17 cellular contexts compared by ENCODE assay signal in the genomic region with DNA sequence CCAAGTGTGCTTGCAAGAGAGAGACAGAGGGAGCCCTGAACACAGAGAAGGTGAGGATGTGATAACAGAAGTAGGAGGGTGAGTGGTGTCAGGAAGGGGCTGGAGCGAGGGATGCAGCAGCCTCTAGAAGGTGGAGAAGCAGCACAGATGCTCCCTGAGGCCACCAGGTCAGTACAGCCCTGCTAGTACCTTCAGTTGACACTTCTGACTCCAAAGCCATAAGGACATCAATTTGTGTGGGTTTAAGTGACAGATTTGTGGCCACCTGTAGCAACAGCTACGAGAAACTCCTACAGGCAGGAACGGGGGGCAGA. TPM values are rescaled to one million over a fixed set of nuclear protein-coding genes. Genes with fewer than 3 reads are reported as not detected.
DNase-seq lines count a peak whose midpoint lies in the region; ATAC-seq, FAIRE-seq and TF ChIP-seq lines count a peak whose summit lies in the region.
"Had no signal": no experiment of that assay in that cellular context is flagged by ENCODE, and none has a peak within 500 bp of the region (broad histone marks: within the 10 kb centered on the region; RNA-seq: fewer than 3 reads in every experiment).

No MANE protein-coding gene starts in this region.

- no peak overlapping the region for H3K9ac ChIP-seq in GM12878 (ENCODE audit: control insufficient read depth, insufficient read depth, low read length)

- H3K36me3 ChIP-seq in GM12878 (ENCODE audit: control insufficient read depth in 2 of 2, insufficient read depth in 2 of 2, low read length in 1 of 2) = no peaks in the 10 kb centered on the region
- H3K36me3 ChIP-seq: BE2C, brain microvascular endothelial cell, Peyer's patch had no signal

- no peak overlapping the region for H3K4me3 ChIP-seq in GM12878

- CTCF ChIA-PET in GM12878 (lab: Yijun Ruan, JAX) = interaction anchor here (1.0 to 10.9 kb wide), 17 partner anchors 10 to 182 kb away, joined by 3 to 314 read pairs (median 8); a partner anchor contains a TSS

- ATAC-seq in GM18498 (IDR thresholded peaks at IDR 0.05; ENCODE audit: unreplicated experiment) = peak; percentile 6
- peak; percentile 18; the same call in 2 of the 3 replicates for ATAC-seq in GM12878

- SMC1A ChIA-PET in GM12878 (lab: Charles Lee; ENCODE audit: uncharacterized antibody, unreplicated experiment) = interaction anchor here (1.0 to 5.1 kb wide), 21 partner anchors 8 to 147 kb away, joined by 3 to 69 read pairs (median 7); a partner anchor contains a TSS

- no peak for FAIRE-seq in GM12878 (lab: Jason Lieb, UNC)

- RAD21 ChIA-PET in GM12878 (lab: Charles Lee; ENCODE audit: unreplicated experiment) = interaction anchor here (0.7 to 5.5 kb wide), 10 partner anchors 8 to 148 kb away, joined by 3 to 56 read pairs (median 8); a partner anchor contains a TSS

- peaks cover 12% of the 10 kb centered on the region for H3K4me1 ChIP-seq in GM12878 (ENCODE audit: control insufficient read depth, insufficient read depth, low read length)
- H3K4me1 ChIP-seq: BE2C, Caco-2 had no signal

- no peaks in the 10 kb centered on the region for H4K20me1 ChIP-seq in GM12878 (ENCODE audit: control insufficient read depth, insufficient read depth)

- no peak for TF ChIP-seq RAD21 in GM12878 (IDR thresholded peaks at IDR 0.05; ENCODE audit: insufficient read depth, low read depth, low read length)

- TF ChIP-seq POLR2A in GM12878 (IDR thresholded peaks at IDR 0.05; ENCODE audit: low read depth, low read length) = no peak

- no peak overlapping the region for H3K4me2 ChIP-seq in GM12878 (ENCODE audit: control insufficient read depth, insufficient read depth)

- WGBS in GM12878 (ENCODE audit: insufficient coverage, insufficient replicate concordance, low lambda C conversion rate, missing lambda C conversion rate) = 36% methylated on average over 3 of the region's 3 CpGs

- DNase-seq in DMS53 (lab: John Stamatoyannopoulos, UW) (peak; percentile 57), DMS53 treated with DMSO at 0.1 percent for 48 hours (lab: John Stamatoyannopoulos, UW; ENCODE audit: unreplicated experiment) (no peak), GM12878 (ENCODE audit: low read depth, low spot score) (no peak), AML-193 (lab: John Stamatoyannopoulos, UW) (no peak), NCI-H748 (lab: John Stamatoyannopoulos, UW; ENCODE audit: unreplicated experiment) (no peak)

- no peaks in the 10 kb centered on the region for H3K79me2 ChIP-seq in GM12878 (ENCODE audit: control insufficient read depth, insufficient read depth, low read length)

- POLR2A ChIA-PET in GM12878 (lab: Charles Lee) = interaction anchor here (1.5 kb wide), 1 partner anchor 89 kb away, joined by 3 read pairs; no protein-coding TSS in a partner anchor

- H3K27me3 ChIP-seq in GM12878 (replicated peaks in 1 of 2; ENCODE audit: control insufficient read depth in 2 of 2, insufficient read depth in 2 of 2, low read length in 1 of 2) = no peaks in the 10 kb centered on the region
- H3K27me3 ChIP-seq: brain microvascular endothelial cell, Peyer's patch had no signal

- BruUV-seq in GM12878 (replicated peaks; lab: Mats Ljungman, UMichigan) = no TSS peak

- no peak for TF ChIP-seq CTCF in GM12878 (IDR thresholded peaks at IDR 0.05 in 2 of 3, conservative IDR thresholded peaks at IDR 0.05 in 1 of 3; ENCODE audit: control insufficient read depth in 2 of 3, extremely low read depth in 1 of 3, insufficient read depth in 1 of 3, low read depth in 3 of 3, low read length in 3 of 3)

- in situ Hi-C loops in GM12878 (cut with MboI) = loop anchor here (10.0 kb wide), 2 partner anchors 85 to 125 kb away; a partner anchor contains a TSS

- TF ChIP-seq EP300 in GM12878 (IDR thresholded peaks at IDR 0.05; ENCODE audit: borderline replicate concordance in 1 of 2, control insufficient read depth in 1 of 2, low read depth in 2 of 2, low read length in 2 of 2) = no peak

- H2AFZ ChIP-seq in GM12878 (ENCODE audit: control insufficient read depth, low read depth, low read length) = no peak overlapping the region

- H3K9me3 ChIP-seq in GM12878 (replicated peaks; ENCODE audit: control insufficient read depth, insufficient read depth, low read length) = no peaks in the 10 kb centered on the region
- H3K9me3 ChIP-seq: BE2C, Caco-2, Peyer's patch had no signal

- H3K27ac ChIP-seq in GM12878 (ENCODE audit: control insufficient read depth, insufficient read depth) = no peak overlapping the region
- H3K27ac ChIP-seq: 22Rv1, brain microvascular endothelial cell had no signal

- intact Hi-C loops in GM12878 (cut with micrococcal nuclease; ENCODE audit: unreplicated experiment) = loop anchor here (1.0 to 5.0 kb wide), 4 partner anchors 88 to 120 kb away; a partner anchor contains a TSS

RNA-seq across cellular contexts. Expression of a gene that starts 6.9 kb away (rescaled TPM):
- not detected in 2 replicates for total RNA-seq in GM12878 (2013; cell fraction: nucleolus; rRNA removed)
- total RNA-seq in GM12878 (2014; rRNA removed) (not detected in 2 replicates), GM12878 (2014; rRNA removed; fragmentation: Illumina TruSeq; extraction: Trizol) (not detected in 2 replicates), GM12878 (2021) (not detected in 2 replicates)
- not detected for polyA plus RNA-seq in GM12878 (2011; ENCODE audit: low read depth)
- polyA plus RNA-seq in GM12878 (2011; rRNA removed) (not detected in 2 replicates), GM12878 (2014; fragmentation: Illumina TruSeq; extraction: Trizol) (not detected in 2 replicates), GM12878 (2014; fragmentation: Nextera tagmentation; extraction: Ambion mirVana) (not detected), GM12878 (2014; rRNA removed) (not detected in 2 replicates), GM12878 (2016; fragmentation: Nextera tagmentation; extraction: Ambion mirVana) (not detected)
- polyA plus RNA-seq in GM12878 (2011; cell fraction: cytosol; rRNA removed) = not detected in 2 replicates
- polyA plus RNA-seq in GM12878 (2011; cell fraction: nucleus; rRNA removed) = not detected in 2 replicates
- not detected in 2 replicates for polyA plus RNA-seq in GM12878 (2012)
- polyA minus RNA-seq in GM12878 (2011; rRNA and poly(A)+ RNA removed) = not detected in 2 replicates
- polyA minus RNA-seq in GM12878 (2011; cell fraction: cytosol; rRNA and poly(A)+ RNA removed) = not detected in 2 replicates
- not detected in 2 replicates for polyA minus RNA-seq in GM12878 (2011; cell fraction: nucleus; rRNA and poly(A)+ RNA removed)
- total RNA-seq: Caco-2, glomerular endothelial cell, H9, occipital lobe, SK-MEL-5, urinary bladder had no signal
- polyA plus RNA-seq: adipose tissue, urinary bladder had no signal

RNA-seq across cellular contexts. Expression of a gene that starts 10.1 kb away (rescaled TPM):
- 10.3 and 10.4 TPM in 2 replicates for total RNA-seq in GM12878 (2013; cell fraction: nucleolus; rRNA removed)
- total RNA-seq in GM12878 (2014; rRNA removed) (43.1 and 43.2 TPM in 2 replicates), GM12878 (2014; rRNA removed; fragmentation: Illumina TruSeq; extraction: Trizol) (30.4 and 35.3 TPM in 2 replicates), GM12878 (2021) (45.6 and 48.3 TPM in 2 replicates)
- 20.5 TPM for polyA plus RNA-seq in GM12878 (2011; ENCODE audit: low read depth)
- polyA plus RNA-seq in GM12878 (2011; rRNA removed) (34.0 and 42.2 TPM in 2 replicates), GM12878 (2014; fragmentation: Illumina TruSeq; extraction: Trizol) (17.9 and 38.1 TPM in 2 replicates), GM12878 (2014; fragmentation: Nextera tagmentation; extraction: Ambion mirVana) (10 to 100 TPM; 10.8 to 14.8 TPM), GM12878 (2014; rRNA removed) (52.7 and 57.2 TPM in 2 replicates), GM12878 (2016; fragmentation: Nextera tagmentation; extraction: Ambion mirVana) (10 to 100 TPM; 45.4 to 54.3 TPM)
- 74.4 and 76.4 TPM in 2 replicates for polyA plus RNA-seq in GM12878 (2011; cell fraction: cytosol; rRNA removed)
- polyA plus RNA-seq in GM12878 (2011; cell fraction: nucleus; rRNA removed) = 39.3 and 47.7 TPM in 2 replicates
- 31.8 and 38.7 TPM in 2 replicates for polyA plus RNA-seq in GM12878 (2012)
- 39.6 and 53.1 TPM in 2 replicates for polyA minus RNA-seq in GM12878 (2011; rRNA and poly(A)+ RNA removed)
- polyA minus RNA-seq in GM12878 (2011; cell fraction: cytosol; rRNA and poly(A)+ RNA removed) = 20.3 and 20.7 TPM in 2 replicates
- 5.3 and 8.1 TPM in 2 replicates for polyA minus RNA-seq in GM12878 (2011; cell fraction: nucleus; rRNA and poly(A)+ RNA removed)

RNA-seq across cellular contexts. Expression of a gene that starts 22.6 kb away (rescaled TPM):
- 0.24 TPM in 1 of 2 replicates, not detected in the other for total RNA-seq in GM12878 (2013; cell fraction: nucleolus; rRNA removed)
- total RNA-seq in GM12878 (2014; rRNA removed) (0.05 and 0.06 TPM in 2 replicates), GM12878 (2014; rRNA removed; fragmentation: Illumina TruSeq; extraction: Trizol) (not detected in 2 replicates), GM12878 (2021) (1.1 and 1.2 TPM in 2 replicates)
- not detected for polyA plus RNA-seq in GM12878 (2011; ENCODE audit: low read depth)
- polyA plus RNA-seq in GM12878 (2011; rRNA removed) (not detected in 2 replicates), GM12878 (2014; fragmentation: Illumina TruSeq; extraction: Trizol) (0.44 TPM in 1 of 2 replicates, not detected in the other), GM12878 (2014; fragmentation: Nextera tagmentation; extraction: Ambion mirVana) (not detected), GM12878 (2014; rRNA removed) (0.08 and 0.23 TPM in 2 replicates), GM12878 (2016; fragmentation: Nextera tagmentation; extraction: Ambion mirVana) (under 1 TPM; 0.17 to 0.58 TPM)
- not detected in 2 replicates for polyA plus RNA-seq in GM12878 (2011; cell fraction: cytosol; rRNA removed)
- polyA plus RNA-seq in GM12878 (2011; cell fraction: nucleus; rRNA removed) = 0.09 and 0.15 TPM in 2 replicates
- polyA plus RNA-seq in GM12878 (2012) = 0.35 and 0.50 TPM in 2 replicates
- polyA minus RNA-seq in GM12878 (2011; rRNA and poly(A)+ RNA removed) = not detected in 2 replicates
- not detected in 2 replicates for polyA minus RNA-seq in GM12878 (2011; cell fraction: cytosol; rRNA and poly(A)+ RNA removed)
- polyA minus RNA-seq in GM12878 (2011; cell fraction: nucleus; rRNA and poly(A)+ RNA removed) = not detected in 2 replicates
- total RNA-seq: SK-MEL-5 had no signal

RNA-seq across cellular contexts. Expression of a gene that starts 52.2 kb away (rescaled TPM):
- 45.1 and 48.8 TPM in 2 replicates for total RNA-seq in GM12878 (2013; cell fraction: nucleolus; rRNA removed)
- total RNA-seq in GM12878 (2014; rRNA removed) (90.9 and 107 TPM in 2 replicates), GM12878 (2014; rRNA removed; fragmentation: Illumina TruSeq; extraction: Trizol) (19.2 and 23.9 TPM in 2 replicates), GM12878 (2021) (33.5 and 41.7 TPM in 2 replicates)
- 14.8 TPM for polyA plus RNA-seq in GM12878 (2011; ENCODE audit: low read depth)
- polyA plus RNA-seq in GM12878 (2011; rRNA removed) (10.8 and 51.3 TPM in 2 replicates), GM12878 (2014; fragmentation: Illumina TruSeq; extraction: Trizol) (13.7 and 41.5 TPM in 2 replicates), GM12878 (2014; fragmentation: Nextera tagmentation; extraction: Ambion mirVana) (10 to 100 TPM in 1 of 2 experiments, 1 to 10 TPM in 1; 9.9 to 28.7 TPM), GM12878 (2014; rRNA removed) (68.1 and 73.1 TPM in 2 replicates), GM12878 (2016; fragmentation: Nextera tagmentation; extraction: Ambion mirVana) (100 to 1,000 TPM in 1 of 2 experiments, 10 to 100 TPM in 1; 99.8 to 105 TPM)
- 77.5 and 123 TPM in 2 replicates for polyA plus RNA-seq in GM12878 (2011; cell fraction: cytosol; rRNA removed)
- 139 and 153 TPM in 2 replicates for polyA plus RNA-seq in GM12878 (2011; cell fraction: nucleus; rRNA removed)
- 64.0 and 79.5 TPM in 2 replicates for polyA plus RNA-seq in GM12878 (2012)
- 16.3 and 43.2 TPM in 2 replicates for polyA minus RNA-seq in GM12878 (2011; rRNA and poly(A)+ RNA removed)
- polyA minus RNA-seq in GM12878 (2011; cell fraction: cytosol; rRNA and poly(A)+ RNA removed) = 26.5 and 33.1 TPM in 2 replicates
- polyA minus RNA-seq in GM12878 (2011; cell fraction: nucleus; rRNA and poly(A)+ RNA removed) = 27.3 and 31.9 TPM in 2 replicates

RNA-seq across cellular contexts. Expression of a gene that starts 52.7 kb away (rescaled TPM):
- total RNA-seq in GM12878 (2013; cell fraction: nucleolus; rRNA removed) = 18.8 and 27.0 TPM in 2 replicates
- total RNA-seq in GM12878 (2014; rRNA removed) = 38.8 and 44.3 TPM in 2 replicates
- total RNA-seq in GM12878 (2014; rRNA removed; fragmentation: Illumina TruSeq; extraction: Trizol) = 28.1 and 30.7 TPM in 2 replicates
- total RNA-seq in GM12878 (2021) = 57.8 and 62.7 TPM in 2 replicates
- 21.5 TPM for polyA plus RNA-seq in GM12878 (2011; ENCODE audit: low read depth)
- polyA plus RNA-seq in GM12878 (2011; rRNA removed) = 26.0 and 61.0 TPM in 2 replicates
- 87.8 and 129 TPM in 2 replicates for polyA plus RNA-seq in GM12878 (2011; cell fraction: cytosol; rRNA removed)
- polyA plus RNA-seq in GM12878 (2011; cell fraction: nucleus; rRNA removed) = 70.8 and 78.6 TPM in 2 replicates
- 48.6 and 84.3 TPM in 2 replicates for polyA plus RNA-seq in GM12878 (2012)
- 2.5 and 15.8 TPM in 2 replicates for polyA plus RNA-seq in GM12878 (2014; fragmentation: Illumina TruSeq; extraction: Trizol)
- 10 to 100 TPM; 20.6 to 25.3 TPM for polyA plus RNA-seq in GM12878 (2014; fragmentation: Nextera tagmentation; extraction: Ambion mirVana)
- polyA plus RNA-seq in GM12878 (2014; rRNA removed) = 74.2 and 88.9 TPM in 2 replicates
- polyA plus RNA-seq in GM12878 (2016; fragmentation: Nextera tagmentation; extraction: Ambion mirVana) = 100 to 1,000 TPM; 116 to 123 TPM
- 14.6 and 32.7 TPM in 2 replicates for polyA minus RNA-seq in GM12878 (2011; rRNA and poly(A)+ RNA removed)
- polyA minus RNA-seq in GM12878 (2011; cell fraction: cytosol; rRNA and poly(A)+ RNA removed) = 13.9 and 16.2 TPM in 2 replicates
- 14.7 and 20.0 TPM in 2 replicates for polyA minus RNA-seq in GM12878 (2011; cell fraction: nucleus; rRNA and poly(A)+ RNA removed)
